6 cellular contexts compared by ENCODE assay signal in genomic region chr2:183546560-183547350, GRCh38.
DNase-seq lines count a peak whose midpoint lies in the region; ATAC-seq, FAIRE-seq and TF ChIP-seq lines count a peak whose summit lies in the region.
"Not testable (repeated sequence)": the region's sequence is repeated elsewhere in the genome, so short reads cannot be mapped to it uniquely, and the experiment has no call there.

No MANE protein-coding gene starts in this region.

- H3K4me3 Mint-ChIP-seq in osteocyte (ENCODE audit: unreplicated experiment): not testable (repeated sequence)

- H3K4me1 Mint-ChIP-seq in osteocyte (ENCODE audit: unreplicated experiment): not testable (repeated sequence)

- not testable (repeated sequence) for FAIRE-seq in HepG2 (lab: Jason Lieb, UNC)

- not testable (repeated sequence) for H4K20me1 ChIP-seq in HepG2 (ENCODE audit: insufficient read depth, low read length)

- H3K4me2 ChIP-seq in HepG2 (ENCODE audit: low read depth, low read length): not testable (repeated sequence)

- not testable (repeated sequence) for TF ChIP-seq EP300 in HepG2 (IDR thresholded peaks at IDR 0.05; ENCODE audit: low read depth in 2 of 2, low read length in 2 of 2); HepG2 (CRISPR knock-in tag; IDR thresholded peaks at IDR 0.05; ENCODE audit: borderline replicate concordance)

- not testable (repeated sequence) for H3K4me3 ChIP-seq in HepG2 (replicated peaks in 1 of 3; ENCODE audit: insufficient read depth in 1 of 3, low read depth in 2 of 3, low read length in 3 of 3); upper lobe of right lung

- not testable (repeated sequence) for H3K9ac ChIP-seq in HepG2 (ENCODE audit: insufficient read depth, low read depth, low read length)

- not testable (repeated sequence) for TF ChIP-seq POLR2A in HepG2 (IDR thresholded peaks at IDR 0.05; ENCODE audit: insufficient read depth in 1 of 2, low read depth in 2 of 2, low read length in 2 of 2)

- not testable (repeated sequence) for ATAC-seq in HepG2
- peak; percentile 23 for ATAC-seq in upper lobe of right lung

- WGBS in HepG2 (ENCODE audit: low lambda C conversion rate): 52% methylated on average over 20 of the region's 21 CpGs

- not testable (repeated sequence) for TF ChIP-seq CTCF in HepG2 (CRISPR knock-in tag; IDR thresholded peaks at IDR 0.05); osteocyte (IDR thresholded peaks at IDR 0.05); upper lobe of right lung (IDR thresholded peaks at IDR 0.05)

- intact Hi-C loops in HepG2 (cut with micrococcal nuclease; ENCODE audit: unreplicated experiment); upper lobe of right lung (cut with DNase I): not testable (repeated sequence)

- DNase-seq in NCI-H748 (lab: John Stamatoyannopoulos, UW; ENCODE audit: unreplicated experiment): peak; percentile 71
- DNase-seq in SHP77 treated with DMSO at 0.1 percent for 48 hours (lab: John Stamatoyannopoulos, UW): peak; percentile 43
- not testable (repeated sequence) for DNase-seq in HepG2 (ENCODE audit: low spot score)
- DNase-seq in mesenteric fat pad (ENCODE audit: low spot score): peak; percentile 85
- DNase-seq in osteocyte (ENCODE audit: extremely low spot score, unreplicated experiment): peak; percentile 82
- peak; percentile 73 for DNase-seq in upper lobe of right lung

- H3K36me3 ChIP-seq in HepG2 (replicated peaks in 1 of 2; ENCODE audit: control insufficient read depth in 1 of 2, insufficient read depth in 2 of 2, low read length in 2 of 2); upper lobe of right lung: not testable (repeated sequence)

- peaks cover 14% of the 10 kb centered on the region for H3K9me3 Mint-ChIP-seq in osteocyte (ENCODE audit: unreplicated experiment)

- TF ChIP-seq RAD21 in HepG2 (CRISPR knock-in tag; IDR thresholded peaks at IDR 0.05): not testable (repeated sequence)

- not testable (repeated sequence) for H3K9me3 ChIP-seq in HepG2 (ENCODE audit: low read length); upper lobe of right lung

- POLR2A ChIA-PET in HepG2 (lab: Yijun Ruan, JAX): not testable (repeated sequence)

- not testable (repeated sequence) for H3K36me3 Mint-ChIP-seq in osteocyte (ENCODE audit: unreplicated experiment)

- not testable (repeated sequence) for H3K27ac ChIP-seq in HepG2 (ENCODE audit: extremely low read length, insufficient read depth, low read length); upper lobe of right lung

- H3K27me3 ChIP-seq in HepG2 (ENCODE audit: control insufficient read depth in 1 of 2, insufficient read depth in 2 of 2, low read length in 2 of 2); upper lobe of right lung: not testable (repeated sequence)

- not testable (repeated sequence) for H2AFZ ChIP-seq in HepG2 (ENCODE audit: low read length)

- in situ Hi-C loops in HepG2 (cut with HindIII; ENCODE audit: extremely low pct_ligation_motif_present, low pct_unique_long_range_greater_than_20kb): not testable (repeated sequence)

- H3K79me2 ChIP-seq in HepG2 (ENCODE audit: insufficient read depth, low read length): not testable (repeated sequence)

- not testable (repeated sequence) for H3K27me3 Mint-ChIP-seq in osteocyte (ENCODE audit: unreplicated experiment)

- CTCF ChIA-PET in HepG2 (lab: Yijun Ruan, JAX; ENCODE audit: low intra/inter-chr PET ratio, low total read pairs): not testable (repeated sequence)

- H3K27ac Mint-ChIP-seq in osteocyte (ENCODE audit: unreplicated experiment): not testable (repeated sequence)

- peaks cover 16% of the 10 kb centered on the region for H3K4me1 ChIP-seq in HepG2 (ENCODE audit: insufficient read depth, low read length)
- not testable (repeated sequence) for H3K4me1 ChIP-seq in upper lobe of right lung

- not testable (repeated sequence) for BruUV-seq in HepG2 (replicated peaks; lab: Mats Ljungman, UMichigan)

TF ChIP-seq in HepG2, 621 proteins besides CTCF, POLR2A, EP300 and RAD21:
- 0 out of 2 replicates have a peak, but pooled peaks have one; percentile 14 for TF ChIP-seq GABPB1 (CRISPR knock-in tag; IDR thresholded peaks at IDR 0.05)
